Comparison of ENCODE assay signal across 25 cellular contexts in the genomic region with DNA sequence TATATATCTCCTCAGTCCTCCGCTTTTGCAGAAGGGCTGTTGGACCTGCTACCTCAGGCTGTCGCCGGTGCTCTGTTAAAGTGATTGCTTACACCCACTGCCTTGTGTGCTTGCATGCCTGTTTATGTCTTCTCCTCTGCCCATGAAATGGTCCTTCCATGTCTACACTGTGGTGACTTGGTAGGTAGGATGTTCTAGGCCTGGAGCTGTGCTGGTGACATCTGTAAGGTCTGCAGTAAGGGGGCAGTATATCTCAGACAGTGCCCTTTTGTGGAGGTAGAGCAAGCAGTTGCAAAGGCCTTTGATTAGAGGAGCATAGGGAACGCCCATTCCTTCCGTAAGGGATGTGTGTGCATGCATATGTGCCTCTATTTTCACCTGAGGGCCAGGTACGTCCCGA.
"Had no signal": no experiment of that assay in that cellular context is flagged by ENCODE, and none has a peak within 500 bp of the region (broad histone marks: within the 10 kb centered on the region; RNA-seq: fewer than 3 reads in every experiment).

No MANE protein-coding gene starts in this region.

- DNase-seq: activated CD4-positive, alpha-beta T cell treated with anti-CD3 and anti-CD28 coated beads, Interleukin-2, amount 10 ng/mL, durations not matched to agents 24 days and 14 days; activated CD4-positive, alpha-beta T cell treated with anti-CD3 and anti-CD28 coated beads, Interleukin-2, amount 50 U/mL, for 48 hours; activated CD4-positive, CD25-positive, alpha-beta regulatory T cell treated with anti-CD3 and anti-CD28 coated beads, Interleukin-2, amount 50 U/mL, for 72 hours; activated CD8-positive, alpha-beta memory T cell treated with anti-CD3 and anti-CD28 coated beads for 24 hours; activated gamma-delta T cell; activated naive CD4-positive, alpha-beta T cell treated with anti-CD3 and anti-CD28 coated beads for 36 hours; activated T-cell treated with anti-CD3 and anti-CD28 coated beads, Interleukin-2, amount 50 U/mL, for 4 hours; amygdala; MG63; MV-4-11; NCI-H1092 treated with DMSO at 0.1 percent for 48 hours; NCI-H1417 treated with DMSO at 0.1 percent for 48 hours; NCI-H1694 treated with DMSO at 0.1 percent for 48 hours; NCI-H2029 treated with DMSO at 0.1 percent for 48 hours; NCI-H510A treated with DMSO at 0.1 percent for 48 hours; NCI-H69; NK-92 treated with Interleukin-12 subunit alpha and Interleukin-12 subunit beta, amount 100 ng/mL, for 24 hours; SHP77; T-cell; T-helper 2 cell; T1000 had no signal

- H3K4me3 Mint-ChIP-seq: activated CD4-positive, alpha-beta T cell treated with anti-CD3 and anti-CD28 coated beads, Interleukin-2, amount 10 ng/mL, durations not matched to agents 24 days and 14 days; activated naive CD4-positive, alpha-beta T cell treated with anti-CD3 and anti-CD28 coated beads for 36 hours; activated naive CD8-positive, alpha-beta T cell; activated T-cell treated with anti-CD3 and anti-CD28 coated beads, Interleukin-2, amount 50 U/mL, for 4 hours; activated T-helper 17 cell treated with anti-CD3 and anti-CD28 coated beads, Interleukin-2, amount 50 U/mL, for 72 hours; brain; T-cell had no signal

- H3K27ac Mint-ChIP-seq: activated CD4-positive, alpha-beta T cell treated with anti-CD3 and anti-CD28 coated beads, Interleukin-2, amount 10 ng/mL, durations not matched to agents 24 days and 14 days; activated naive CD4-positive, alpha-beta T cell treated with anti-CD3 and anti-CD28 coated beads for 36 hours; activated naive CD8-positive, alpha-beta T cell; activated T-helper 17 cell treated with anti-CD3 and anti-CD28 coated beads, Interleukin-2, amount 50 U/mL, for 72 hours; brain; T-cell had no signal

- H3K9me3 Mint-ChIP-seq: activated CD4-positive, alpha-beta T cell treated with anti-CD3 and anti-CD28 coated beads, Interleukin-2, amount 10 ng/mL, durations not matched to agents 24 days and 14 days; activated naive CD4-positive, alpha-beta T cell treated with anti-CD3 and anti-CD28 coated beads for 36 hours; activated T-cell treated with anti-CD3 and anti-CD28 coated beads, Interleukin-2, amount 50 U/mL, for 4 hours; activated T-helper 17 cell treated with anti-CD3 and anti-CD28 coated beads, Interleukin-2, amount 50 U/mL, for 72 hours; T-cell had no signal

- H3K36me3 ChIP-seq: cardiac muscle cell had no signal

- ATAC-seq: activated T-cell treated with anti-CD3 and anti-CD28 coated beads, Interleukin-2, amount 50 U/mL, for 4 hours; activated T-helper 17 cell treated with anti-CD3 and anti-CD28 coated beads, Interleukin-2, amount 50 U/mL, for 72 hours; T-cell had no signal

- H3K9me3 ChIP-seq: MG63 had no signal

- H3K27me3 ChIP-seq: cardiac muscle cell, MG63 had no signal

- H3K27ac ChIP-seq: cardiac muscle cell had no signal

- H3K27me3 Mint-ChIP-seq: activated CD4-positive, alpha-beta T cell treated with anti-CD3 and anti-CD28 coated beads, Interleukin-2, amount 10 ng/mL, durations not matched to agents 24 days and 14 days; activated naive CD8-positive, alpha-beta T cell; activated T-helper 17 cell treated with anti-CD3 and anti-CD28 coated beads, Interleukin-2, amount 50 U/mL, for 72 hours; brain; T-cell had no signal

- H3K4me3 ChIP-seq: cardiac muscle cell, MG63 had no signal
